8 cellular contexts compared by ENCODE assay signal in the genomic region with DNA sequence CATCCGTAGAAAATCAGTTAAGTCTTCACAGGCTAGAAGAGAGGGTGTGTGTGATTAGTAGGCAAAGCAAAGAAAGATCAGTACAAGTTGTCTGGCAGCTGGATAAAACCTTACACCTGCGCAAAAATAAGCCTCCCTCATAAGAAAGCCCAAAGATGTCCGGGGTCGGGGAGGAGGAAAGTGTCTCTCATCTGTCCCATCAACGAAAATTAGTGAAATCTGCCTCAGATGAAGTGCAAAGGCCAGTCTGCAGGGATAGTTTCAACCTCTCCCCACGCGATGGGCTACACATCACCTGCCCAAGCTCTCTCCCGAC.
DNase-seq lines count a peak whose midpoint lies in the region; ATAC-seq and TF ChIP-seq lines count a peak whose summit lies in the region.

No MANE protein-coding gene starts in this region.

- H3K27me3 ChIP-seq in iPS-18a (ENCODE audit: control insufficient read depth, insufficient read depth, low read length) (no peaks in the 10 kb centered on the region), adrenal gland (peaks cover 20% of the 10 kb centered on the region)

- peak overlapping the region; percentile 90 for H3K4me3 Mint-ChIP-seq in T-helper 1 cell treated with Interleukin-12 subunit alpha and Interleukin-12 subunit beta and Interleukin-4 antibody, amounts not matched to agents 30 μg/mL and 1 μg/mL, for 36 hours
- H3K4me3 Mint-ChIP-seq in activated T-helper 17 cell treated with anti-CD3 and anti-CD28 coated beads, Interleukin-2, amount 50 U/mL, for 72 hours, result peak overlapping the region; percentile 89
- peak overlapping the region; percentile 89 to 94 for H3K4me3 Mint-ChIP-seq in stimulated activated naive B cell treated with anti-CD40 and anti-IgM and Interleukin-4, amounts not matched to agents 10 μg/mL and 1 μg/mL and 100 μg/mL, for 72 hours

- 29 to 47% (median 34%) methylated on average over 5 to 8 of the region's 8 CpGs for WGBS in adrenal gland, 4 donors

- TF ChIP-seq POLR2A in adrenal gland (IDR thresholded peaks at IDR 0.05), result no peak

- no peak for ATAC-seq in activated T-helper 17 cell treated with anti-CD3 and anti-CD28 coated beads, Interleukin-2, amount 50 U/mL, for 72 hours (replicated peaks)
- ATAC-seq in stimulated activated naive B cell treated with anti-CD40 and anti-IgM and Interleukin-4, amounts not matched to agents 10 μg/mL and 1 μg/mL and 100 μg/mL, for 72 hours (replicated peaks), result no peak

- H3K27me3 Mint-ChIP-seq in T-helper 1 cell treated with Interleukin-12 subunit alpha and Interleukin-12 subunit beta and Interleukin-4 antibody, amounts not matched to agents 30 μg/mL and 1 μg/mL, for 36 hours (ENCODE audit: low read depth), result no peaks in the 10 kb centered on the region
- H3K27me3 Mint-ChIP-seq in activated T-helper 17 cell treated with anti-CD3 and anti-CD28 coated beads, Interleukin-2, amount 50 U/mL, for 72 hours, result no peaks in the 10 kb centered on the region
- H3K27me3 Mint-ChIP-seq in stimulated activated naive B cell treated with anti-CD40 and anti-IgM and Interleukin-4, amounts not matched to agents 10 μg/mL and 1 μg/mL and 100 μg/mL, for 72 hours, result no peaks in the 10 kb centered on the region

- peaks cover 39% of the 10 kb centered on the region for H3K4me1 Mint-ChIP-seq in T-helper 1 cell treated with Interleukin-12 subunit alpha and Interleukin-12 subunit beta and Interleukin-4 antibody, amounts not matched to agents 30 μg/mL and 1 μg/mL, for 36 hours (ENCODE audit: low read depth)
- H3K4me1 Mint-ChIP-seq in activated T-helper 17 cell treated with anti-CD3 and anti-CD28 coated beads, Interleukin-2, amount 50 U/mL, for 72 hours, result peaks cover 24% of the 10 kb centered on the region
- H3K4me1 Mint-ChIP-seq in stimulated activated naive B cell treated with anti-CD40 and anti-IgM and Interleukin-4, amounts not matched to agents 10 μg/mL and 1 μg/mL and 100 μg/mL, for 72 hours, result peaks cover 26 to 42% of the 10 kb centered on the region in 2 donors

- H3K4me1 ChIP-seq in iPS-18a (ENCODE audit: control insufficient read depth, low read depth, low read length) (peaks cover 12% of the 10 kb centered on the region), adrenal gland (replicated peaks in 1 of 2) (peaks cover 0 to 7% of the 10 kb centered on the region in 2 donors)

- H3K27ac ChIP-seq in iPS-18a (ENCODE audit: low read length), result no peak overlapping the region
- H3K27ac ChIP-seq in adrenal gland, result no peak overlapping the region

- H3K9me3 ChIP-seq in iPS-18a (ENCODE audit: control insufficient read depth, low read depth, low read length) (no peaks in the 10 kb centered on the region), adrenal gland (replicated peaks in 1 of 3) (no peaks in the 10 kb centered on the region)

- TF ChIP-seq CTCF in adrenal gland (IDR thresholded peaks at IDR 0.05) (no peak), foreskin fibroblast (IDR thresholded peaks at IDR 0.05; ENCODE audit: low read depth, low read length) (no peak)

- peak overlapping the region; percentile 91 for H3K27ac Mint-ChIP-seq in T-helper 1 cell treated with Interleukin-12 subunit alpha and Interleukin-12 subunit beta and Interleukin-4 antibody, amounts not matched to agents 30 μg/mL and 1 μg/mL, for 36 hours
- peak overlapping the region; percentile 93 for H3K27ac Mint-ChIP-seq in activated T-helper 17 cell treated with anti-CD3 and anti-CD28 coated beads, Interleukin-2, amount 50 U/mL, for 72 hours
- H3K27ac Mint-ChIP-seq in stimulated activated naive B cell treated with anti-CD40 and anti-IgM and Interleukin-4, amounts not matched to agents 10 μg/mL and 1 μg/mL and 100 μg/mL, for 72 hours, result peak overlapping the region; percentile 84

- H3K9ac ChIP-seq in iPS-18a (ENCODE audit: low read length), result peak overlapping the region; percentile 68

- intact Hi-C loops in adrenal gland (cut with DNase I), result no loop called here

- H3K4me3 ChIP-seq in iPS-18a (ENCODE audit: low read length), result peak overlapping the region; percentile 85
- H3K4me3 ChIP-seq in adrenal gland, result peak overlapping the region in 1 of 4 donors; percentile 50
- no peak overlapping the region for H3K4me3 ChIP-seq in foreskin fibroblast (ENCODE audit: low read depth in 1 of 2, low read length in 2 of 2)

- no peaks in the 10 kb centered on the region for H3K36me3 ChIP-seq in iPS-18a (ENCODE audit: control insufficient read depth, low read depth, low read length)
- no peaks in the 10 kb centered on the region for H3K36me3 ChIP-seq in adrenal gland (replicated peaks in 1 of 2)

- H3K9me3 Mint-ChIP-seq in T-helper 1 cell treated with Interleukin-12 subunit alpha and Interleukin-12 subunit beta and Interleukin-4 antibody, amounts not matched to agents 30 μg/mL and 1 μg/mL, for 36 hours, result peaks cover 18% of the 10 kb centered on the region
- H3K9me3 Mint-ChIP-seq in activated T-helper 17 cell treated with anti-CD3 and anti-CD28 coated beads, Interleukin-2, amount 50 U/mL, for 72 hours, result no peaks in the 10 kb centered on the region
- no peaks in the 10 kb centered on the region for H3K9me3 Mint-ChIP-seq in stimulated activated naive B cell treated with anti-CD40 and anti-IgM and Interleukin-4, amounts not matched to agents 10 μg/mL and 1 μg/mL and 100 μg/mL, for 72 hours

- DNase-seq in T-helper 1 cell (no peak), adrenal gland (no peak), foreskin fibroblast (no peak)
- DNase-seq in stimulated activated naive B cell treated with anti-CD40 and anti-IgM and Interleukin-4, amounts not matched to agents 10 μg/mL and 1 μg/mL and 100 μg/mL, for 72 hours, result no peak
- DNase-seq in stimulated activated CD4-positive, alpha-beta T cell treated with anti-CD3 and anti-CD28 coated beads, Interleukin-12 subunit alpha, Interleukin-12 subunit beta, amount 100 ng/mL, for 4 hours, result no peak

- H3K36me3 Mint-ChIP-seq in T-helper 1 cell treated with Interleukin-12 subunit alpha and Interleukin-12 subunit beta and Interleukin-4 antibody, amounts not matched to agents 30 μg/mL and 1 μg/mL, for 36 hours (ENCODE audit: low read depth), result peaks cover 13% of the 10 kb centered on the region
- H3K36me3 Mint-ChIP-seq in activated T-helper 17 cell treated with anti-CD3 and anti-CD28 coated beads, Interleukin-2, amount 50 U/mL, for 72 hours (ENCODE audit: low read depth), result no peaks in the 10 kb centered on the region
- H3K36me3 Mint-ChIP-seq in stimulated activated naive B cell treated with anti-CD40 and anti-IgM and Interleukin-4, amounts not matched to agents 10 μg/mL and 1 μg/mL and 100 μg/mL, for 72 hours, result peaks cover 2 to 5% of the 10 kb centered on the region in 2 donors
